Comparison of ENCODE assay signal across 16 cellular contexts in the genomic region with DNA sequence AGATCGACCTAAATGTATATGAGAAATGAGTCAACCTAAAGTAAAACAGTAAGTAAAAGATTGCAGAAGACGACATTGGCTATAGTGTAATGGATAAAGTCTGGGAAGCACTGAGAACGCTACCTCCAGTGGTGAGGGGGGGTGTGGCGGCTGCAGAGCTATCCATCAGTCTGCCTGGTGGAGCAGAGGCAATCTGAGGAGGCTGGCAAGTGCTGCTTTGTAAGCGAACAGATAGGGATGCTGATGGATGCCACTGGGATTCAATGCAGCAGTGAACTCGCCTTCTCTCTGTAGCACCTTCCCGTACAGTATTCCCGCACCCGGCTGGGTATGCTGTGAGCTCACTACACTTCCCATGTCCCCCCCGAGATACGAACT.
"Had no signal": no experiment of that assay in that cellular context is flagged by ENCODE, and none has a peak within 500 bp of the region (broad histone marks: within the 10 kb centered on the region; RNA-seq: fewer than 3 reads in every experiment).

No MANE protein-coding gene starts in this region.

- FAIRE-seq: frontal cortex, islet of Langerhans had no signal

- H3K9me3 Mint-ChIP-seq: activated naive CD8-positive, alpha-beta T cell treated with anti-CD3 and anti-CD28 coated beads, Interleukin-2, amount 10 ng/mL, durations not matched to agents 7 days and 5 days; activated T-helper 1 cell treated with anti-CD3 and anti-CD28 coated beads, Interleukin-12 subunit alpha, Interleukin-12 subunit beta, Interleukin-2, Interleukin-4 antibody, amounts not matched to agents 30 ng/mL and 10 ng/mL and 1 ng/mL, durations not matched to agents 14 hours and 24 hours and 36 hours; dendritic cell treated with granulocyte-macrophage colony-stimulating factor and Interleukin-4, amounts not matched to agents 40 ng/mL and 50 ng/mL, for 4 days; stimulated activated memory B cell treated with anti-CD40 and anti-IgM and Interleukin-4, amounts not matched to agents 10 μg/mL and 1 μg/mL and 100 μg/mL, for 72 hours; T-helper 2 cell treated with Interferon-gamma antibody and Interleukin-4, amounts not matched to agents 5 μg/mL and 100 μg/mL, for 36 hours had no signal

- H3K27ac ChIP-seq: epithelial cell of prostate, heart left ventricle, uterus had no signal

- H3K4me1 Mint-ChIP-seq: activated naive CD8-positive, alpha-beta T cell treated with anti-CD3 and anti-CD28 coated beads, Interleukin-2, amount 10 ng/mL, durations not matched to agents 7 days and 5 days had no signal

- H3K36me3 Mint-ChIP-seq: activated naive CD8-positive, alpha-beta T cell treated with anti-CD3 and anti-CD28 coated beads, Interleukin-2, amount 10 ng/mL, durations not matched to agents 7 days and 5 days; stimulated activated memory B cell treated with anti-CD40 and anti-IgM and Interleukin-4, amounts not matched to agents 10 μg/mL and 1 μg/mL and 100 μg/mL, for 72 hours had no signal

- H3K27me3 ChIP-seq: uterus had no signal

- H3K9me3 ChIP-seq: heart left ventricle, mucosa of descending colon, uterus had no signal

- H3K4me3 ChIP-seq: heart left ventricle, mucosa of descending colon, uterus had no signal

- H3K4me1 ChIP-seq: uterus had no signal

- H3K27ac Mint-ChIP-seq: activated naive CD8-positive, alpha-beta T cell treated with anti-CD3 and anti-CD28 coated beads, Interleukin-2, amount 10 ng/mL, durations not matched to agents 7 days and 5 days; activated T-helper 1 cell treated with anti-CD3 and anti-CD28 coated beads, Interleukin-12 subunit alpha, Interleukin-12 subunit beta, Interleukin-2, Interleukin-4 antibody, amounts not matched to agents 30 ng/mL and 10 ng/mL and 1 ng/mL, durations not matched to agents 14 hours and 24 hours and 36 hours; dendritic cell treated with granulocyte-macrophage colony-stimulating factor and Interleukin-4, amounts not matched to agents 40 ng/mL and 50 ng/mL, for 4 days; effector memory CD8-positive, alpha-beta T cell; stimulated activated memory B cell treated with anti-CD40 and anti-IgM and Interleukin-4, amounts not matched to agents 10 μg/mL and 1 μg/mL and 100 μg/mL, for 72 hours; T-helper 2 cell treated with Interferon-gamma antibody and Interleukin-4, amounts not matched to agents 5 μg/mL and 100 μg/mL, for 36 hours had no signal

- DNase-seq: activated CD4-positive, alpha-beta T cell treated with anti-CD3 and anti-CD28 coated beads, Interleukin-2, amount 50 U/mL, for 1 hour; activated naive CD8-positive, alpha-beta T cell treated with anti-CD3 and anti-CD28 coated beads, Interleukin-2, amount 10 ng/mL, durations not matched to agents 7 days and 5 days; effector memory CD8-positive, alpha-beta T cell; heart left ventricle; mammary epithelial cell; mucosa of descending colon; naive thymus-derived CD4-positive, alpha-beta T cell; stimulated activated CD4-positive, alpha-beta T cell treated with anti-CD3 and anti-CD28 coated beads, Interleukin-2, amount 100 ng/mL, for 48 hours; uterus had no signal

- H3K4me3 Mint-ChIP-seq: activated naive CD8-positive, alpha-beta T cell treated with anti-CD3 and anti-CD28 coated beads, Interleukin-2, amount 10 ng/mL, durations not matched to agents 7 days and 5 days; activated T-helper 1 cell treated with anti-CD3 and anti-CD28 coated beads, Interleukin-12 subunit alpha, Interleukin-12 subunit beta, Interleukin-2, Interleukin-4 antibody, amounts not matched to agents 30 ng/mL and 10 ng/mL and 1 ng/mL, durations not matched to agents 14 hours and 24 hours and 36 hours; dendritic cell treated with granulocyte-macrophage colony-stimulating factor and Interleukin-4, amounts not matched to agents 40 ng/mL and 50 ng/mL, for 4 days; effector memory CD8-positive, alpha-beta T cell; naive thymus-derived CD4-positive, alpha-beta T cell; stimulated activated memory B cell treated with anti-CD40 and anti-IgM and Interleukin-4, amounts not matched to agents 10 μg/mL and 1 μg/mL and 100 μg/mL, for 72 hours; T-helper 2 cell treated with Interferon-gamma antibody and Interleukin-4, amounts not matched to agents 5 μg/mL and 100 μg/mL, for 36 hours had no signal

- H3K36me3 ChIP-seq: heart left ventricle, uterus had no signal
